Comparison of ENCODE assay signal across 8 cellular contexts in the genomic region with DNA sequence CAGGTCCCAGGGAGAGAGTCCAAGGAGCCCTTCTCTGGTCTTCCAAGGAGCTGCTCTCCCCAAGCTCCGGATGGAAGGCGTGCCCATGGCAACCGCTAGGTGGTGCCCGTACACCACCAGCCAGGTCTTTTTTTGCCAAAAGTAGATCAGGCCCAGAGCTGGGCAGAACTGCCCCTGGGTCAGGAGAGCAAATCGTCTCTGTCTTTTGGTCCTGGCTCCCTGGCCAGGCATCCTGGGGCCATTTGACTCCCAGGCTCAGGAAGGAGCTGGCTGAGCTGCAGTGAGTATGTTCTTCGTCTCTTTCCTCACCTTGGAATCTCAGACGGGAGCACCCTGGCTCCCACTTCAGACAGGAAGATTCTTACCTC. TPM values are rescaled to one million over a fixed set of nuclear protein-coding genes. Genes with fewer than 3 reads are reported as not detected.
DNase-seq lines count a peak whose midpoint lies in the region; ATAC-seq and FAIRE-seq lines count a peak whose summit lies in the region.

No MANE protein-coding gene starts in this region.

- no peaks in the 10 kb centered on the region for H3K36me3 Mint-ChIP-seq in activated CD4-positive, alpha-beta memory T cell treated with anti-CD3 and anti-CD28 coated beads for 36 hours

- H3K27ac Mint-ChIP-seq in activated CD4-positive, alpha-beta memory T cell treated with anti-CD3 and anti-CD28 coated beads for 36 hours = peak overlapping the region; percentile 10

- DNase-seq in NCI-H748 treated with DMSO at 0.1 percent for 48 hours (lab: John Stamatoyannopoulos, UW) (peak; percentile 45), lung microvascular endothelial cell (ENCODE audit: low read depth in 2 of 2) (peak; percentile 73 to 83)
- peak; percentile 88 for DNase-seq in activated CD4-positive, alpha-beta memory T cell treated with anti-CD3 and anti-CD28 coated beads for 36 hours
- peak; percentile 57 to 76 (median 63) for DNase-seq in stimulated activated CD4-positive, alpha-beta T cell treated with anti-CD3 and anti-CD28 coated beads, TNF-alpha, amount 100 ng/mL, for 24 hours (ENCODE audit: low read depth in 3 of 3)

- no peaks in the 10 kb centered on the region for H3K9me3 Mint-ChIP-seq in activated CD4-positive, alpha-beta memory T cell treated with anti-CD3 and anti-CD28 coated beads for 36 hours

- peaks cover 35% of the 10 kb centered on the region for H3K4me1 Mint-ChIP-seq in activated CD4-positive, alpha-beta memory T cell treated with anti-CD3 and anti-CD28 coated beads for 36 hours (ENCODE audit: low read depth)

- peaks cover 36 to 37% of the 10 kb centered on the region in 2 donors for H3K4me1 ChIP-seq in duodenal mucosa (ENCODE audit: control insufficient read depth in 1 of 2, insufficient read depth in 2 of 2, low read length in 2 of 2)

- no peaks in the 10 kb centered on the region for H3K36me3 ChIP-seq in duodenal mucosa (ENCODE audit: control insufficient read depth in 1 of 2, insufficient read depth in 2 of 2, low read length in 2 of 2)

- intact Hi-C loops in activated CD4-positive, alpha-beta memory T cell treated with anti-CD3 and anti-CD28 coated beads for 36 hours (cut with micrococcal nuclease) = loop anchor here (1.0 to 2.0 kb wide), 4 partner anchors 31 to 121 kb away; no protein-coding TSS in a partner anchor

- CTCF ChIA-PET in activated CD4-positive, alpha-beta memory T cell treated with anti-CD3 and anti-CD28 coated beads for 36 hours (lab: Charles Lee) = interaction anchor here (0.6 to 7.1 kb wide), 46 partner anchors 9 to 1047 kb away, joined by 3 to 434 read pairs (median 5); a partner anchor contains a TSS

- peak; percentile 46 for ATAC-seq in HG03097 (IDR thresholded peaks at IDR 0.05; ENCODE audit: low FRiP score, unreplicated experiment)
- ATAC-seq in GM18498 (IDR thresholded peaks at IDR 0.05; ENCODE audit: unreplicated experiment) = no peak

- FAIRE-seq in G401.6 (lab: Jason Lieb, UNC) = peak; percentile 44

- H3K27me3 ChIP-seq in duodenal mucosa (ENCODE audit: control insufficient read depth in 1 of 2, insufficient read depth in 2 of 2, low read length in 2 of 2) = no peaks in the 10 kb centered on the region

- peaks cover 2% of the 10 kb centered on the region for H3K27me3 Mint-ChIP-seq in activated CD4-positive, alpha-beta memory T cell treated with anti-CD3 and anti-CD28 coated beads for 36 hours

- H3K27ac ChIP-seq in duodenal mucosa (ENCODE audit: low read depth, low read length) = peak overlapping the region; percentile 23

- POLR2A ChIA-PET in activated CD4-positive, alpha-beta memory T cell treated with anti-CD3 and anti-CD28 coated beads for 36 hours (lab: Charles Lee) = interaction anchor here (1.5 to 3.0 kb wide), 3 partner anchors 30 to 166 kb away, joined by 3 to 20 read pairs (median 7); no protein-coding TSS in a partner anchor

- H3K4me3 ChIP-seq in duodenal mucosa (ENCODE audit: low read depth in 1 of 2, low read length in 2 of 2) = peak overlapping the region in 1 of 2 donors; percentile 33

- peak overlapping the region; percentile 23 to 70 for H3K9ac ChIP-seq in duodenal mucosa (ENCODE audit: low read depth in 1 of 2, low read length in 2 of 2)

- H3K9me3 ChIP-seq in duodenal mucosa (ENCODE audit: control insufficient read depth in 1 of 2, low read length in 2 of 2) = no peaks in the 10 kb centered on the region

- no peak overlapping the region for H3K4me3 Mint-ChIP-seq in activated CD4-positive, alpha-beta memory T cell treated with anti-CD3 and anti-CD28 coated beads for 36 hours

RNA-seq across cellular contexts. Expression of a gene that starts 24.6 kb away (rescaled TPM):
- 10 to 100 TPM; 75.0 to 79.6 TPM for total RNA-seq in activated CD4-positive, alpha-beta memory T cell treated with anti-CD3 and anti-CD28 coated beads for 36 hours
- total RNA-seq in lung microvascular endothelial cell = 0.99 and 2.0 TPM in 2 replicates

RNA-seq across cellular contexts. Expression of a gene that starts 25.0 kb away (rescaled TPM):
- total RNA-seq in activated CD4-positive, alpha-beta memory T cell treated with anti-CD3 and anti-CD28 coated beads for 36 hours = not detected
- total RNA-seq in lung microvascular endothelial cell = under 0.01 TPM in 1 of 2 replicates, not detected in the other

RNA-seq across cellular contexts. Expression of a gene that starts 52.7 kb away (rescaled TPM):
- under 1 TPM; 0.31 to 0.57 TPM for total RNA-seq in activated CD4-positive, alpha-beta memory T cell treated with anti-CD3 and anti-CD28 coated beads for 36 hours
- total RNA-seq in lung microvascular endothelial cell = 0.44 and 1.2 TPM in 2 replicates

RNA-seq across cellular contexts. Expression of a gene that starts 53.8 kb away (rescaled TPM):
- not detected for total RNA-seq in activated CD4-positive, alpha-beta memory T cell treated with anti-CD3 and anti-CD28 coated beads for 36 hours
- not detected in 2 replicates for total RNA-seq in lung microvascular endothelial cell

Comparison
In these comparisons a context has a peak if more than half of its experiments do, and no peak if none do; other contexts are left out.
1. RNA of a gene that starts 24.6 kb away (total RNA-seq): 75.0 to 79.6 TPM in activated CD4-positive, alpha-beta memory T cell treated with anti-CD3 and anti-CD28 coated beads for 36 hours; 0.99 to 2.0 TPM in lung microvascular endothelial cell; every median in the first group is over 10 times any median in the second.
2. Peak in every context shown above with its lines, with median percentiles within 50 percentile points of each other: DNase-seq.